10 cellular contexts compared by ENCODE assay signal in genomic region chr21:15121655-15122120, GRCh38. TPM values are rescaled to one million over a fixed set of nuclear protein-coding genes. Genes with fewer than 3 reads are reported as not detected.
DNase-seq lines count a peak whose midpoint lies in the region; ATAC-seq, FAIRE-seq and TF ChIP-seq lines count a peak whose summit lies in the region.
"Had no signal": no experiment of that assay in that cellular context is flagged by ENCODE, and none has a peak within 500 bp of the region (broad histone marks: within the 10 kb centered on the region; RNA-seq: fewer than 3 reads in every experiment).

No MANE protein-coding gene starts in this region.

- H3K4me3 Mint-ChIP-seq in WTC11 = no peak overlapping the region
- H3K4me3 Mint-ChIP-seq: CD4-positive, CD25-positive, alpha-beta regulatory T cell had no signal

- H3K27me3 ChIP-seq in pancreas = no peaks in the 10 kb centered on the region

- CTCF ChIA-PET in WTC11 (lab: Charles Lee) = interaction anchor here (0.7 to 1.3 kb wide), 4 partner anchors 18 to 431 kb away, joined by 3 to 4 read pairs (median 4); no protein-coding TSS in a partner anchor

- FAIRE-seq in pancreas (lab: Jason Lieb, UNC) = no peak

- POLR2A ChIA-PET in WTC11 (lab: Charles Lee) = interaction anchor here (1.2 kb wide), 1 partner anchor 17 kb away, joined by 4 read pairs; no protein-coding TSS in a partner anchor

- no peak for TF ChIP-seq CTCF in WTC11 (IDR thresholded peaks at IDR 0.05)
- no peak for TF ChIP-seq CTCF in pancreas (IDR thresholded peaks at IDR 0.05)

- H3K9me3 Mint-ChIP-seq in WTC11 = no peaks in the 10 kb centered on the region

- no peaks in the 10 kb centered on the region for H3K36me3 ChIP-seq in pancreas

- peaks cover 30% of the 10 kb centered on the region for H3K4me1 Mint-ChIP-seq in WTC11
- H3K4me1 Mint-ChIP-seq: CD4-positive, CD25-positive, alpha-beta regulatory T cell had no signal

- peak; percentile 35 for DNase-seq in COLO668 (lab: John Stamatoyannopoulos, UW; ENCODE audit: unreplicated experiment)
- no peak for DNase-seq in WTC11 (ENCODE audit: low spot score)
- peak; percentile 54 for DNase-seq in left cardiac atrium
- DNase-seq in pancreas = peak; percentile 38 to 85 (median 75)
- DNase-seq in NCI-H345 treated with DMSO at 0.1 percent for 48 hours (lab: John Stamatoyannopoulos, UW; ENCODE audit: unreplicated experiment) = no peak
- no peak for DNase-seq in activated CD4-positive, alpha-beta T cell treated with anti-CD3 and anti-CD28 coated beads, Interleukin-2, amount 50 U/mL, for 48 hours
- DNase-seq in ACHN = no peak
- DNase-seq: CD4-positive, CD25-positive, alpha-beta regulatory T cell; NCI-H446 treated with DMSO at 0.1 percent for 48 hours had no signal

- 24 to 28% methylated on average over 3 of the region's 3 CpGs for WGBS in pancreas, 2 donors

- peak; percentile 85 for ATAC-seq in WTC11
- ATAC-seq in left cardiac atrium = peak; percentile 92 to 93
- peak; percentile 91 to 95 (median 93) for ATAC-seq in pancreas
- no peak for ATAC-seq in GM21576 (IDR thresholded peaks at IDR 0.05; ENCODE audit: unreplicated experiment)

- no peaks in the 10 kb centered on the region for H3K36me3 Mint-ChIP-seq in WTC11
- H3K36me3 Mint-ChIP-seq: CD4-positive, CD25-positive, alpha-beta regulatory T cell had no signal

- peak overlapping the region in 2 of 4 donors; percentile 3 to 6 for H3K4me3 ChIP-seq in pancreas

- in situ Hi-C loops in ACHN (cut with HindIII; ENCODE audit: low pct_ligation_motif_present, low pct_unique_long_range_greater_than_20kb, low sequenced_read_pairs) = no loop called here

- H3K27ac ChIP-seq in pancreas = peak overlapping the region; percentile 67 to 83 (median 72)

- H3K9me3 ChIP-seq in pancreas = no peaks in the 10 kb centered on the region

- intact Hi-C loops in left cardiac atrium (cut with DNase I) (loop anchor here in 1 of 2 donors (5.0 kb wide), 2 partner anchors 54 to 81 kb away; no protein-coding TSS in a partner anchor), pancreas (cut with DNase I) (loop anchor here in 1 of 3 donors (10.0 kb wide), 1 partner anchor 47 kb away; no protein-coding TSS in a partner anchor)

- peak overlapping the region; percentile 61 for H3K27ac Mint-ChIP-seq in WTC11
- H3K27ac Mint-ChIP-seq: CD4-positive, CD25-positive, alpha-beta regulatory T cell had no signal

- H3K4me1 ChIP-seq in pancreas = peaks cover 14 to 21% (median 17%) of the 10 kb centered on the region in 3 donors

- H3K27me3 Mint-ChIP-seq in WTC11 (ENCODE audit: low read depth) = no peaks in the 10 kb centered on the region

TF ChIP-seq in WTC11, 78 proteins besides CTCF, POLR2A, EP300 and RAD21:
- TF ChIP-seq ATF1 (CRISPR knock-in tag; IDR thresholded peaks at IDR 0.05) = no peak
- TF ChIP-seq ZNF425 (CRISPR knock-in tag; conservative IDR thresholded peaks at IDR 0.05) = no peak
TF ChIP-seq in WTC11: peak in this region for 0.

RNA-seq across cellular contexts. Expression of gene NRIP1, which starts 56.9 kb away (rescaled TPM):
- total RNA-seq in WTC11 (2021) (8.0 to 10.3 TPM (median 8.8 TPM) in 3 replicates), left cardiac atrium (10 to 100 TPM; 30.1 to 36.4 TPM), pancreas (10 to 100 TPM; 23.4 to 33.5 (median 25.1) TPM)
- 1 to 10 TPM; 3.7 to 4.2 TPM for polyA plus RNA-seq in pancreas

Comparison
In these comparisons a context has a peak if more than half of its experiments do, and no peak if none do; other contexts are left out.
1. DNase-seq: peak in COLO668 (single experiment), left cardiac atrium (single experiment) and pancreas (6 of 6); none in WTC11 (single experiment), NCI-H345 treated with DMSO at 0.1 percent for 48 hours (single experiment), activated CD4-positive, alpha-beta T cell treated with anti-CD3 and anti-CD28 coated beads, Interleukin-2, amount 50 U/mL, for 48 hours (0 of 2) and ACHN (single experiment).